Comparison of ENCODE assay signal across 8 cellular contexts in the genomic region with DNA sequence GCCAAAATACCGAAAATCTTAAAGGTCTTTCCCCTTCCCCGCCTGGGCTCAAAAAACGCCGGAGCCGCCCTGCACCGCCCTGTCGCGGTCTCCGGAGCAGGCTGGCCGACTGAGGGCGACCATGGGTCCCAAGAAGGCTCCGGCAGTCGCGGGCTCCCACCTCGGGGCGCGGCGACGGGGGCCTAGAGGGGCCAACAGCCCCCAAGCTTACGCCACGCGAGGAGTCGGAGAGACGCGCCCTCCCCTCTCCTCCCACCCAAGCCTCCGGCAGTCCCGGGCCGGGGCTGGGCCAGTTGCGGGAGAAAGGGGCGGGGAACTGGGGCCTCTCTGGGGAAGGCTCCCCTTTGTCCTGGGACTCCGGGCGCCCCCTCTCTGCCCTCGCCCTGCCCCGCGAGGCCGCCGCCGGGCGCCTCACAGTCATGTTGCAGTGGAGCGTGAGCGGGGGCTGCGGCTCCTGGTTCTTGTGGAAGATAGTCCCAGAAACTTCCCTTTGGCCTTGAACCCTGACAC.
DNase-seq lines count a peak whose midpoint lies in the region; ATAC-seq and TF ChIP-seq lines count a peak whose summit lies in the region.

No MANE protein-coding gene starts in this region.

- no peaks in the 10 kb centered on the region for H3K36me3 ChIP-seq in NT2/D1 (ENCODE audit: insufficient read depth, insufficient read length, low read length)

- CTCF ChIA-PET in Calu3 (lab: Charles Lee), result interaction anchor here (1.2 kb wide), 1 partner anchor 9 kb away, joined by 3 read pairs; no protein-coding TSS in a partner anchor

- no peaks in the 10 kb centered on the region for H3K27me3 Mint-ChIP-seq in Calu3 (ENCODE audit: unreplicated experiment)
- peaks cover 73% of the 10 kb centered on the region for H3K27me3 Mint-ChIP-seq in central memory CD8-positive, alpha-beta T cell
- peaks cover 48 to 58% of the 10 kb centered on the region in 2 donors for H3K27me3 Mint-ChIP-seq in stimulated activated naive B cell treated with anti-CD40 and anti-IgM and Interleukin-4, amounts not matched to agents 10 μg/mL and 1 μg/mL and 100 μg/mL, for 72 hours

- no peak overlapping the region for H3K27ac Mint-ChIP-seq in Calu3 (ENCODE audit: unreplicated experiment)
- no peak overlapping the region for H3K27ac Mint-ChIP-seq in central memory CD8-positive, alpha-beta T cell (ENCODE audit: low read depth)
- peak overlapping the region; percentile 66 for H3K27ac Mint-ChIP-seq in stimulated activated naive B cell treated with anti-CD40 and anti-IgM and Interleukin-4, amounts not matched to agents 10 μg/mL and 1 μg/mL and 100 μg/mL, for 72 hours

- intact Hi-C loops in Calu3 (cut with micrococcal nuclease; ENCODE audit: unreplicated experiment) (no loop called here), left colon (cut with DNase I, micrococcal nuclease) (no loop called here)

- H3K9me3 Mint-ChIP-seq in Calu3 (ENCODE audit: low read depth, unreplicated experiment), result no peaks in the 10 kb centered on the region
- H3K9me3 Mint-ChIP-seq in central memory CD8-positive, alpha-beta T cell, result no peaks in the 10 kb centered on the region
- H3K9me3 Mint-ChIP-seq in stimulated activated naive B cell treated with anti-CD40 and anti-IgM and Interleukin-4, amounts not matched to agents 10 μg/mL and 1 μg/mL and 100 μg/mL, for 72 hours, result no peaks in the 10 kb centered on the region

- no TSS peak for BruUV-seq in Calu3 (replicated peaks; lab: Mats Ljungman, UMichigan)

- H3K36me3 Mint-ChIP-seq in Calu3 (ENCODE audit: insufficient read depth, unreplicated experiment), result peaks cover 9% of the 10 kb centered on the region
- H3K36me3 Mint-ChIP-seq in central memory CD8-positive, alpha-beta T cell (ENCODE audit: insufficient read depth), result peaks cover 8% of the 10 kb centered on the region
- H3K36me3 Mint-ChIP-seq in stimulated activated naive B cell treated with anti-CD40 and anti-IgM and Interleukin-4, amounts not matched to agents 10 μg/mL and 1 μg/mL and 100 μg/mL, for 72 hours, result peaks cover 0 to 4% of the 10 kb centered on the region in 2 donors

- H3K27me3 ChIP-seq in NT2/D1 (ENCODE audit: insufficient read depth, insufficient read length), result peaks cover 47% of the 10 kb centered on the region

- H3K4me1 Mint-ChIP-seq in Calu3 (ENCODE audit: low read depth, unreplicated experiment), result no peaks in the 10 kb centered on the region
- peaks cover 20% of the 10 kb centered on the region for H3K4me1 Mint-ChIP-seq in central memory CD8-positive, alpha-beta T cell
- peaks cover 10 to 17% of the 10 kb centered on the region in 2 donors for H3K4me1 Mint-ChIP-seq in stimulated activated naive B cell treated with anti-CD40 and anti-IgM and Interleukin-4, amounts not matched to agents 10 μg/mL and 1 μg/mL and 100 μg/mL, for 72 hours

- H3K9me3 ChIP-seq in NT2/D1 (ENCODE audit: insufficient read depth, low read length), result no peaks in the 10 kb centered on the region

- H3K4me1 ChIP-seq in NT2/D1 (ENCODE audit: insufficient read depth, insufficient read length), result no peaks in the 10 kb centered on the region

- H3K4me3 ChIP-seq in NT2/D1 (ENCODE audit: insufficient read length, low read depth), result peak overlapping the region; percentile 62

- peak overlapping the region; percentile 70 for H3K9ac ChIP-seq in NT2/D1 (ENCODE audit: insufficient read length, low read depth)

- DNase-seq in Calu3 (peak; percentile 3), NT2/D1 (ENCODE audit: low read depth, low spot score) (no peak), left colon (peak in 1 of 2 donors; percentile 28), NCI-H446 (lab: John Stamatoyannopoulos, UW) (no peak), inferior parietal cortex (ENCODE audit: extremely low spot score) (no peak)
- DNase-seq in central memory CD8-positive, alpha-beta T cell (ENCODE audit: low spot score in 2 of 2), result no peak
- no peak for DNase-seq in stimulated activated naive B cell treated with anti-CD40 and anti-IgM and Interleukin-4, amounts not matched to agents 10 μg/mL and 1 μg/mL and 100 μg/mL, for 72 hours

- ATAC-seq in GM21390 (IDR thresholded peaks at IDR 0.05; ENCODE audit: unreplicated experiment) (peak; percentile 57), left colon (peak; percentile 31)
- peak; percentile 46 for ATAC-seq in central memory CD8-positive, alpha-beta T cell (replicated peaks; ENCODE audit: extremely low read depth, poor library complexity, severe bottlenecking)
- peak; percentile 63 to 76 for ATAC-seq in stimulated activated naive B cell treated with anti-CD40 and anti-IgM and Interleukin-4, amounts not matched to agents 10 μg/mL and 1 μg/mL and 100 μg/mL, for 72 hours (replicated peaks)

- TF ChIP-seq CTCF in Calu3 (IDR thresholded peaks at IDR 0.05; ENCODE audit: unreplicated experiment), result no peak

- H3K4me3 Mint-ChIP-seq in Calu3 (ENCODE audit: low read depth, unreplicated experiment), result peak overlapping the region; percentile 73
- peak overlapping the region; percentile 83 for H3K4me3 Mint-ChIP-seq in central memory CD8-positive, alpha-beta T cell
- peak overlapping the region; percentile 83 to 93 for H3K4me3 Mint-ChIP-seq in stimulated activated naive B cell treated with anti-CD40 and anti-IgM and Interleukin-4, amounts not matched to agents 10 μg/mL and 1 μg/mL and 100 μg/mL, for 72 hours
